ENCODE assay signal across 30 cellular contexts in genomic region chr14:94045563-94046345, GRCh38. TPM values are rescaled to one million over a fixed set of nuclear protein-coding genes. Genes with fewer than 3 reads are reported as not detected.
DNase-seq lines count a peak whose midpoint lies in the region; ATAC-seq and TF ChIP-seq lines count a peak whose summit lies in the region.
"Had no signal": no experiment of that assay in that cellular context is flagged by ENCODE, and none has a peak within 500 bp of the region (broad histone marks: within the 10 kb centered on the region; RNA-seq: fewer than 3 reads in every experiment).

No MANE protein-coding gene starts in this region.

- no peak overlapping the region for H2BK20ac ChIP-seq in H9 (ENCODE audit: low read depth, low read length, poor library complexity, severe bottlenecking)

- no peak overlapping the region for H3K4me2 ChIP-seq in H9 (ENCODE audit: insufficient read depth, insufficient read length, low read length)
- H3K4me2 ChIP-seq: KMS-11 had no signal

- H3K4me3 ChIP-seq in coronary artery (no peak overlapping the region), sigmoid colon (no peak overlapping the region)
- H3K4me3 ChIP-seq: heart right ventricle, mucosa of descending colon had no signal

- H3K4me1 Mint-ChIP-seq in H9, result peaks cover 0 to under 1% of the 10 kb centered on the region in 2 experiments; a peak in 2 of 4 replicates

- no peaks in the 10 kb centered on the region for H3K23me2 ChIP-seq in H9 (ENCODE audit: insufficient read length, low read depth, low read length, poor library complexity, severe bottlenecking)

- H2BK5ac ChIP-seq in H9 (ENCODE audit: insufficient read length, low read length), result no peak overlapping the region

- TF ChIP-seq CTCF in H9 (conservative IDR thresholded peaks at IDR 0.05) (no peak), coronary artery (IDR thresholded peaks at IDR 0.05) (no peak), sigmoid colon (IDR thresholded peaks at IDR 0.05) (no peak)

- H2BK120ac ChIP-seq in H9 (ENCODE audit: low read depth, low read length, poor library complexity, severe bottlenecking), result no peak overlapping the region

- H3K36me3 Mint-ChIP-seq in H9 (ENCODE audit: insufficient read depth in 1 of 3, low read depth in 3 of 3), result peaks cover 6 to 58% (median 42%) of the 10 kb centered on the region in 3 experiments

- H3K79me2 ChIP-seq in H9 (ENCODE audit: insufficient read depth, low read length), result no peaks in the 10 kb centered on the region

- no peak overlapping the region for H3K56ac ChIP-seq in H9 (ENCODE audit: insufficient read length, low read depth, low read length)

- TF ChIP-seq POLR2A in sigmoid colon (IDR thresholded peaks at IDR 0.05), result no peak

- H3K9me3 ChIP-seq in H9 (ENCODE audit: control insufficient read depth, low read depth, low read length) (no peaks in the 10 kb centered on the region), sigmoid colon (no peaks in the 10 kb centered on the region)
- H3K9me3 ChIP-seq: BE2C, Caco-2, heart right ventricle, mucosa of descending colon, neutrophil had no signal

- no peak for ATAC-seq in activated CD4-positive, CD25-positive, alpha-beta regulatory T cell treated with anti-CD3 and anti-CD28 coated beads, Interleukin-2, amount 50 U/mL, for 24 hours
- ATAC-seq: heart right ventricle, mucosa of descending colon had no signal

- intact Hi-C loops in sigmoid colon (cut with DNase I), result no loop called here

- H2AK5ac ChIP-seq in H9 (ENCODE audit: insufficient read length, low read length), result no peak overlapping the region

- H4K5ac ChIP-seq in H9 (ENCODE audit: insufficient read length, low read depth, low read length), result no peak overlapping the region

- H3K14ac ChIP-seq in H9 (ENCODE audit: insufficient read depth, low read length), result no peak overlapping the region

- no peak overlapping the region for H3K23ac ChIP-seq in H9 (ENCODE audit: insufficient read length, low read depth, low read length)

- peak overlapping the region; percentile 32 for H4K8ac ChIP-seq in H9 (replicated peaks; ENCODE audit: insufficient read length, low read depth, low read length)

- no peak for TF ChIP-seq EP300 in sigmoid colon (IDR thresholded peaks at IDR 0.05)

- no peak overlapping the region for H3K9ac ChIP-seq in H9 (ENCODE audit: extremely low read depth, insufficient read length, low read length)
- H3K9ac ChIP-seq: KMS-11 had no signal

- H3K9me3 Mint-ChIP-seq in H9, result no peaks in the 10 kb centered on the region

- peak; percentile 14 for DNase-seq in activated CD4-positive, CD25-positive, alpha-beta regulatory T cell treated with anti-CD3 and anti-CD28 coated beads, Interleukin-2, amount 50 U/mL, for 72 hours
- DNase-seq in H9, result peak; percentile 8
- DNase-seq in coronary artery (ENCODE audit: low spot score), result peak; percentile 29
- peak; percentile 46 for DNase-seq in sigmoid colon
- DNase-seq in SHP77 treated with DMSO at 0.1 percent for 48 hours (lab: John Stamatoyannopoulos, UW), result no peak
- DNase-seq in epidermal melanocyte (ENCODE audit: insufficient read length, low spot score), result no peak
- DNase-seq in NCI-H524 (lab: John Stamatoyannopoulos, UW), result no peak
- DNase-seq: activated gamma-delta T cell; amniotic stem cell; BE2C; Caco-2; caudate nucleus; heart right ventricle; NCI-H1436 treated with DMSO at 0.1 percent for 48 hours; NCI-H2171 treated with DMSO at 0.1 percent for 48 hours; NCI-H526; small intestine; stimulated activated naive CD4-positive, alpha-beta T cell had no signal

- no peaks in the 10 kb centered on the region for H3K79me1 ChIP-seq in H9 (ENCODE audit: insufficient read depth, low read depth, low read length, poor library complexity, severe bottlenecking)

- H3T11ph ChIP-seq in H9 (ENCODE audit: low read length), result no peak overlapping the region

- no peaks in the 10 kb centered on the region for H4K20me1 ChIP-seq in H9 (ENCODE audit: control insufficient read depth, insufficient read depth, insufficient read length)

- no peak overlapping the region for H3K18ac ChIP-seq in H9 (ENCODE audit: insufficient read length, low read depth, low read length)

- H3K27ac ChIP-seq in H9 (ENCODE audit: insufficient read length, low read depth, low read length) (no peak overlapping the region), coronary artery (no peak overlapping the region), sigmoid colon (no peak overlapping the region)
- H3K27ac ChIP-seq: heart right ventricle, KMS-11, neutrophil had no signal

- H2BK15ac ChIP-seq in H9 (ENCODE audit: low read depth, low read length), result no peak overlapping the region

- no peak overlapping the region for H2AFZ ChIP-seq in H9 (ENCODE audit: low read length)

- H3K36me3 ChIP-seq in sigmoid colon, result peaks cover 25 to 71% (median 35%) of the 10 kb centered on the region in 4 donors

- no peaks in the 10 kb centered on the region for H3K27me3 Mint-ChIP-seq in H9 (ENCODE audit: low read depth)

- H3K27me3 ChIP-seq in H9 (ENCODE audit: insufficient read depth, low read length) (no peaks in the 10 kb centered on the region), sigmoid colon (no peaks in the 10 kb centered on the region)
- H3K27me3 ChIP-seq: BE2C, heart right ventricle, neutrophil had no signal

- H3K4me1 ChIP-seq in H9 (ENCODE audit: insufficient read depth, low read length) (no peaks in the 10 kb centered on the region), sigmoid colon (peaks cover 0 to 19% (median 13%) of the 10 kb centered on the region in 4 donors)
- H3K4me1 ChIP-seq: Caco-2 had no signal

- no peak overlapping the region for H2BK12ac ChIP-seq in H9 (ENCODE audit: insufficient read length, low read depth, low read length)

- no CpG with 5 or more reads among the region's 19 CpGs for WGBS in H9 (ENCODE audit: extremely low coverage, insufficient read length, low lambda C conversion rate)
- 88 to 92% methylated on average over 19 of the region's 19 CpGs for WGBS in sigmoid colon, 2 donors

- H3K4ac ChIP-seq in H9 (ENCODE audit: low read depth, low read length), result no peak overlapping the region

- H3K4me3 Mint-ChIP-seq in H9, result no peak overlapping the region

- no peak overlapping the region for H4K91ac ChIP-seq in H9 (ENCODE audit: insufficient read length, low read depth, low read length)

- H3K27ac Mint-ChIP-seq in H9, result no peak overlapping the region

RNA-seq across cellular contexts. Expression of gene OTUB2, which starts 19.6 kb away (rescaled TPM):
- total RNA-seq in H9 (2021) (3.6 and 3.7 TPM in 2 replicates), sigmoid colon (under 1 TPM; 0.14 to 0.71 (median 0.52) TPM)
- polyA plus RNA-seq in sigmoid colon, result 1 to 10 TPM in 2 of 3 donors, under 1 TPM in 1; 0.60 to 2.3 (median 2.0) TPM

RNA-seq across cellular contexts. Expression of gene DDX24, which starts 35.2 kb away (rescaled TPM):
- total RNA-seq in H9 (2021) (172 TPM in 2 replicates), sigmoid colon (100 to 1,000 TPM; 109 to 147 (median 133) TPM)
- 10 to 100 TPM; 42.5 to 63.5 (median 43.2) TPM for polyA plus RNA-seq in sigmoid colon

RNA-seq across cellular contexts. Expression of gene IFI27L1, which starts 35.4 kb away (rescaled TPM):
- total RNA-seq in H9 (2021), result 27.4 TPM in 2 replicates
- total RNA-seq in sigmoid colon, result 1 to 10 TPM; 6.7 to 8.6 (median 7.7) TPM
- polyA plus RNA-seq in sigmoid colon, result 10 to 100 TPM; 25.1 to 49.5 (median 30.6) TPM

RNA-seq across cellular contexts. Expression of gene CCDC197, which starts 48.7 kb away (rescaled TPM):
- not detected in 2 replicates for total RNA-seq in H9 (2021)
- total RNA-seq in sigmoid colon, result not detected
- polyA plus RNA-seq in sigmoid colon, result not detected
- total RNA-seq: A172; Caco-2; dermis microvascular lymphatic vessel endothelial cell; HT1080; lower leg skin; mucosa of descending colon; pulmonary artery endothelial cell; SK-MEL-5; T-helper 2 cell treated with Interferon-gamma antibody and Interleukin-4, amounts not matched to agents 100 ng/mL and 5 ng/mL, for 36 hours had no signal
- polyA plus RNA-seq: small intestine, thymus had no signal

Comparison
In these comparisons a context has a peak if more than half of its experiments do, and no peak if none do; other contexts are left out.
1. DNase-seq: peak in activated CD4-positive, CD25-positive, alpha-beta regulatory T cell treated with anti-CD3 and anti-CD28 coated beads, Interleukin-2, amount 50 U/mL, for 72 hours (single experiment), H9 (single experiment), coronary artery (single experiment) and sigmoid colon (single experiment); none in SHP77 treated with DMSO at 0.1 percent for 48 hours (single experiment), epidermal melanocyte (single experiment) and NCI-H524 (0 of 2).